In genomic region chr4:117203231-117203630, GRCh38 we compare ENCODE assay signal across 27 cellular contexts.
"Had no signal": no experiment of that assay in that cellular context is flagged by ENCODE, and none has a peak within 500 bp of the region (broad histone marks: within the 10 kb centered on the region; RNA-seq: fewer than 3 reads in every experiment).

No MANE protein-coding gene starts in this region.

- H3K36me3 ChIP-seq: stomach, suprapubic skin, thoracic aorta, thyroid gland, tibial artery, tibial nerve, transverse colon, upper lobe of left lung, upper lobe of right lung, uterus, vagina had no signal

- DNase-seq: stimulated activated CD4-positive, alpha-beta T cell treated with anti-CD3 and anti-CD28 coated beads, Interleukin-2, amount 100 ng/mL, for 48 hours; stimulated activated CD4-positive, alpha-beta T cell treated with anti-CD3 and anti-CD28 coated beads, Interleukin-4, amount 100 ng/mL, for 1 hour; stimulated activated CD4-positive, alpha-beta T cell treated with anti-CD3 and anti-CD28 coated beads, Interleukin-4, amount 100 ng/mL, for 24 hours; stimulated activated CD4-positive, alpha-beta T cell treated with anti-CD3 and anti-CD28 coated beads, Interleukin-4, amount 100 ng/mL, for 4 hours; stimulated activated CD8-positive, alpha-beta memory T cell treated with anti-CD3 and anti-CD28 coated beads, Interleukin-4, amount 100 ng/mL, for 48 hours; stimulated activated naive B cell treated with anti-CD40 and anti-IgM and Interleukin-4, amounts not matched to agents 10 μg/mL and 1 μg/mL and 100 μg/mL, for 72 hours; stimulated activated naive CD4-positive, alpha-beta T cell; stimulated activated naive CD4-positive, alpha-beta T cell treated with Interleukin-2 at 50 U/mL for 16 hours; stimulated activated naive CD8-positive, alpha-beta T cell treated with anti-CD3 and anti-CD28 coated beads, Interleukin-15, amount 100 ng/mL, for 72 hours; stimulated activated naive CD8-positive, alpha-beta T cell treated with anti-CD3 and anti-CD28 coated beads, Interleukin-15, Interleukin-2, amounts not matched to agents 100 U/mL and 50 U/mL, for 24 hours; stomach; substantia nigra; testis; thyroid gland; tibial artery; transverse colon; trophoblast cell; upper lobe of left lung; upper lobe of right lung; uterus had no signal

- ATAC-seq: stimulated activated effector memory CD8-positive, alpha-beta T cell treated with anti-CD3 and anti-CD28 coated beads, Interleukin-12 subunit alpha, Interleukin-12 subunit beta, amount 100 ng/mL, for 72 hours; stimulated activated memory B cell treated with anti-CD40 and anti-IgM and Interleukin-4, amounts not matched to agents 10 μg/mL and 1 μg/mL and 100 μg/mL, for 72 hours; stimulated activated naive B cell treated with anti-CD40 and anti-IgM and Interleukin-4, amounts not matched to agents 10 μg/mL and 1 μg/mL and 100 μg/mL, for 72 hours; stimulated activated naive CD8-positive, alpha-beta T cell treated with anti-CD3 and anti-CD28 coated beads, Interleukin-15, amount 100 ng/mL, for 72 hours; stimulated activated naive CD8-positive, alpha-beta T cell treated with anti-CD3 and anti-CD28 coated beads, Interleukin-15, Interleukin-2, amounts not matched to agents 100 U/mL and 50 U/mL, for 24 hours; upper lobe of right lung had no signal

- H3K27ac ChIP-seq: stomach, suprapubic skin, testis, thoracic aorta, thyroid gland, tibial artery, tibial nerve, transverse colon, upper lobe of left lung, upper lobe of right lung, uterus, vagina had no signal

- H3K27me3 ChIP-seq: stomach, suprapubic skin, testis, thyroid gland, tibial artery, tibial nerve, transverse colon, upper lobe of left lung, upper lobe of right lung, uterus, vagina had no signal

- FAIRE-seq: urothelium cell line had no signal

- H3K4me1 ChIP-seq: stomach, suprapubic skin, testis, thyroid gland, tibial artery, tibial nerve, transverse colon, upper lobe of left lung, upper lobe of right lung, uterus, vagina had no signal

- H3K4me3 ChIP-seq: stomach, suprapubic skin, testis, thoracic aorta, thyroid gland, tibial artery, tibial nerve, transverse colon, upper lobe of left lung, upper lobe of right lung, uterus, vagina had no signal

- H3K9me3 ChIP-seq: stomach, suprapubic skin, testis, thoracic aorta, thyroid gland, tibial artery, transverse colon, upper lobe of left lung, upper lobe of right lung, uterus, vagina had no signal
